ENCODE assay signal across 8 cellular contexts in the genomic region with DNA sequence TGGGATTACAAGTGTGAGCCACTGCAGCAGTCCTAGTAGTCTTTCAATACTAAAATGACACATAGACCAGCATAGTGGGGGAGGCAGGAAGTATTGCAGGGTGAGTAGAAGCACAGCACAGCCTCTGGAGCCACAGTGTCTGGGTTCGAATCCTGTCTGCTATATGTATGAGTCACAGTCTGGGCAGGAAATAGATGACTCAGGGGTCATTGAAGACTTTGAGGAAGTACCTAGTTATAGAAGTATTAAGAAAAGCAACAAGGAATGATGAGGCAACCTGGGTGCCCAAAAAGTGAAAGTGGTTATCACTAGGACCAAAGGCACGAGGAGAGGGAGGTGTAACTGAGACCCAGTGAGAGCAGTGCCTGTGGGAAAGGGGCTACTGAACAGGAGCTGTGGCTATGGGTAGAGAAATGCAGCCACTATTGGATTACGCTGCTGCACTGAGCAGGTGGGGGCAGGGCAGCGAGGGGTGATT.
DNase-seq lines count a peak whose midpoint lies in the region; ATAC-seq and TF ChIP-seq lines count a peak whose summit lies in the region.

No MANE protein-coding gene starts in this region.

- ATAC-seq in HG03460 (IDR thresholded peaks at IDR 0.05; ENCODE audit: unreplicated experiment) (no peak), GM21360 (IDR thresholded peaks at IDR 0.05; ENCODE audit: unreplicated experiment) (no peak), HG03457 (IDR thresholded peaks at IDR 0.05; ENCODE audit: unreplicated experiment) (no peak)

- DNase-seq in AG10803 (ENCODE audit: low read depth) (peak; percentile 39), H4 (ENCODE audit: low spot score) (peak; percentile 77), RPMI8226 (peak; percentile 11), fibroblast of pulmonary artery (ENCODE audit: low read depth) (peak; percentile 63), nucleus accumbens (lab: John Stamatoyannopoulos, UW) (no peak)

- TF ChIP-seq CTCF in AG10803 (conservative IDR thresholded peaks at IDR 0.05; ENCODE audit: low read length) (no peak), fibroblast of pulmonary artery (IDR thresholded peaks at IDR 0.05; ENCODE audit: low read length, missing control alignments) (no peak)

- H3K4me3 ChIP-seq in AG10803 (ENCODE audit: low read length) (no peak overlapping the region), fibroblast of pulmonary artery (replicated peaks; ENCODE audit: low read depth, low read length) (no peak overlapping the region)

Comparison
In these comparisons a context has a peak if more than half of its experiments do, and no peak if none do; other contexts are left out.
1. DNase-seq: peak in AG10803 (single experiment), H4 (single experiment), RPMI8226 (single experiment) and fibroblast of pulmonary artery (single experiment); none in nucleus accumbens (0 of 56).